Comparison of ENCODE assay signal across 8 cellular contexts in the genomic region with DNA sequence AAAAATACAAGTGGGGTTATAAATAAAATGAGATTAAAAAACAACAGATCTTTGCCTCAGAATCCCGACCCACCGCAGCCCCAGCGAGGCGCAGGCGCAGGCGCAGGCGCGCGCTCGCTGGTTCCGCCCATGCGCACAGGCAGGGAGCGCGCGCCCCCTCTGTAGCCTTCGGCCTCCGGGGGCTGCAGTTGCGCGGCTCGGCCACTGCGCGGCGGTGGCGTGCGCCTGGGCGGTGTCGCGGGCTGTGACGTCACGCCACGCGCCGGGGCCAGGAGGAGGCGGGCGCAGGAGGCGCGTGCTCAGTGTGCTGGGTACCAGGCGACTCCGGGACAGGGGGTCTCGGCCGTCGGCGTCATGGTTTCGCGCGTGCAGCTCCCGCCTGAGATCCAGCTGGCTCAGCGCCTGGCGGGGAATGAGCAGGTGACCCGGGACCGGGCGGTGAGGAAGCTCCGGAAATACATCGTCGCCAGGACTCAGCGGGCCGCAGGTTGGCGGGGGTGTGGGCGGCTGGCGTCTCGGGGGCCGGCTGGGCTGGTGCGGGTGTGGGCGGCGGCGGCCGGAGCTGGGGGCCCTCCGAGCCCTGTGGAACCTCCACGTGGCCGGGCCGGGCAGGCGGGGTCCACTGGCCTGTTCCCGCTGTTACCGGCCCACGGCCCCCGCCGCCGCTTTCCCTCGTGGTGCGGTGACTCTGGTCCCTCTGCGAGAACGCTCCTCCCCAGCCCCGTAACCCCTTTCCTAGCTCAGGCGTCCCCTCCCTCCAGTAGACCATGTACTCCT. TPM values are rescaled to one million over a fixed set of nuclear protein-coding genes. Genes with fewer than 3 reads are reported as not detected.
DNase-seq lines count a peak whose midpoint lies in the region; ATAC-seq, FAIRE-seq and TF ChIP-seq lines count a peak whose summit lies in the region.

A gene with protein sequence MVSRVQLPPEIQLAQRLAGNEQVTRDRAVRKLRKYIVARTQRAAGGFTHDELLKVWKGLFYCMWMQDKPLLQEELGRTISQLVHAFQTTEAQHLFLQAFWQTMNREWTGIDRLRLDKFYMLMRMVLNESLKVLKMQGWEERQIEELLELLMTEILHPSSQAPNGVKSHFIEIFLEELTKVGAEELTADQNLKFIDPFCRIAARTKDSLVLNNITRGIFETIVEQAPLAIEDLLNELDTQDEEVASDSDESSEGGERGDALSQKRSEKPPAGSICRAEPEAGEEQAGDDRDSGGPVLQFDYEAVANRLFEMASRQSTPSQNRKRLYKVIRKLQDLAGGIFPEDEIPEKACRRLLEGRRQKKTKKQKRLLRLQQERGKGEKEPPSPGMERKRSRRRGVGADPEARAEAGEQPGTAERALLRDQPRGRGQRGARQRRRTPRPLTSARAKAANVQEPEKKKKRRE (plus strand): TSS at position 302 of the 777 bp plus-strand sequence. CDS start 53 bp downstream, at position 355.

- dilution Hi-C loops in keratinocyte (cut with MboI; ENCODE audit: extremely low pct_ligation_motif_present, low sequenced_read_pairs), result no loop called here

- H3K36me3 ChIP-seq in keratinocyte (ENCODE audit: control insufficient read depth in 2 of 2, extremely low read depth in 1 of 2, insufficient read depth in 2 of 2, low read length in 2 of 2), result peaks cover 26 to 29% of the 10 kb centered on the region in 2 experiments

- no peaks in the 10 kb centered on the region for H3K27me3 Mint-ChIP-seq in central memory CD8-positive, alpha-beta T cell

- DNase-seq in AG20443 (ENCODE audit: low spot score) (peak; percentile 100), NCI-H446 (lab: John Stamatoyannopoulos, UW) (peak; percentile 77 to 95), keratinocyte (ENCODE audit: low read depth, low spot score) (peak; percentile 46)
- DNase-seq in activated CD4-positive, CD25-positive, alpha-beta regulatory T cell treated with anti-CD3 and anti-CD28 coated beads, Interleukin-2, amount 50 U/mL, for 16 hours (ENCODE audit: low read depth, low spot score), result peak; percentile 90
- DNase-seq in central memory CD8-positive, alpha-beta T cell (ENCODE audit: low spot score in 2 of 2), result peak; percentile 93 to 97
- DNase-seq in stimulated activated CD4-positive, alpha-beta T cell treated with anti-CD3 and anti-CD28 coated beads, Interleukin-12 subunit alpha, Interleukin-12 subunit beta, amount 100 ng/mL, for 48 hours (ENCODE audit: low read depth in 2 of 3, low spot score in 1 of 3), result peak; percentile 87 to 90 (median 89)

- H3K9me1 ChIP-seq in keratinocyte (ENCODE audit: control insufficient read depth, extremely low read depth, insufficient read depth, low read length), result no peaks in the 10 kb centered on the region

- H3K9me3 Mint-ChIP-seq in central memory CD8-positive, alpha-beta T cell, result no peaks in the 10 kb centered on the region

- H3K36me3 Mint-ChIP-seq in central memory CD8-positive, alpha-beta T cell (ENCODE audit: insufficient read depth), result peaks cover 22% of the 10 kb centered on the region

- peaks cover 5% of the 10 kb centered on the region for H4K20me1 ChIP-seq in keratinocyte (ENCODE audit: control insufficient read depth, extremely low read depth, insufficient read depth, low read length)

- peak within 1 kb of the TSS; percentile 89 for H3K27ac Mint-ChIP-seq in central memory CD8-positive, alpha-beta T cell (ENCODE audit: low read depth)

- no peak for FAIRE-seq in keratinocyte (lab: Jason Lieb, UNC)

- H3K4me2 ChIP-seq in keratinocyte (ENCODE audit: control insufficient read depth, extremely low read depth, insufficient read depth, low read depth, low read length), result peak within 1 kb of the TSS; percentile 95

- TF ChIP-seq CTCF in keratinocyte (optimal IDR thresholded peaks at IDR 0.05 in 1 of 3, IDR thresholded peaks at IDR 0.05 in 1 of 3, conservative IDR thresholded peaks at IDR 0.05 in 1 of 3; ENCODE audit: extremely low read depth in 1 of 3, insufficient read depth in 2 of 3, low read length in 3 of 3), result peak; percentile 78 to 99 (median 81)

- peak within 1 kb of the TSS; percentile 91 for H3K9ac ChIP-seq in keratinocyte (ENCODE audit: control insufficient read depth, extremely low read depth, insufficient read depth, low read length)

- H3K4me1 ChIP-seq in keratinocyte (ENCODE audit: control insufficient read depth, extremely low read depth, insufficient read depth, low read length), result peaks cover 12% of the 10 kb centered on the region

- H3K27me3 ChIP-seq in keratinocyte (ENCODE audit: control insufficient read depth, extremely low read depth, insufficient read depth, low read length), result no peaks in the 10 kb centered on the region

- peak within 1 kb of the TSS; percentile 84 to 95 (median 92) for H3K4me3 ChIP-seq in keratinocyte (ENCODE audit: control insufficient read depth in 2 of 3, extremely low read depth in 1 of 3, insufficient read depth in 2 of 3, low read depth in 1 of 3, low read length in 3 of 3)

- H3K27ac ChIP-seq in keratinocyte (ENCODE audit: control insufficient read depth, insufficient read depth, low read length), result peak within 1 kb of the TSS; percentile 84

- ATAC-seq in GM19035 (IDR thresholded peaks at IDR 0.05; ENCODE audit: unreplicated experiment), result peak; percentile 87
- peak; percentile 80 for ATAC-seq in HG03342 (IDR thresholded peaks at IDR 0.05; ENCODE audit: unreplicated experiment)
- ATAC-seq in central memory CD8-positive, alpha-beta T cell (replicated peaks; ENCODE audit: extremely low read depth, poor library complexity, severe bottlenecking), result peak; percentile 85

- H3K9me3 ChIP-seq in keratinocyte (ENCODE audit: control insufficient read depth, low read depth, low read length), result no peaks in the 10 kb centered on the region

- H3K4me3 Mint-ChIP-seq in central memory CD8-positive, alpha-beta T cell, result peak within 1 kb of the TSS; percentile 93

- peaks cover 29% of the 10 kb centered on the region for H3K4me1 Mint-ChIP-seq in central memory CD8-positive, alpha-beta T cell

- peaks cover 50% of the 10 kb centered on the region for H3K79me2 ChIP-seq in keratinocyte (ENCODE audit: control insufficient read depth, insufficient read depth, low read length)

- peak within 1 kb of the TSS; percentile 90 for H2AFZ ChIP-seq in keratinocyte (ENCODE audit: control insufficient read depth, low read length)

RNA-seq across cellular contexts. Expression of the gene that starts here (rescaled TPM):
- polyA plus RNA-seq in keratinocyte, result 14.8 to 25.3 TPM (median 25.0 TPM) in 3 replicates
- 20.2 TPM for polyA plus RNA-seq in keratinocyte (2011; ENCODE audit: low read depth)
- polyA plus RNA-seq in keratinocyte (2011; cell fraction: cytosol; rRNA removed), result 11.5 and 16.2 TPM in 2 replicates
- polyA plus RNA-seq in keratinocyte (2011; cell fraction: nucleus; rRNA removed), result 52.4 and 55.3 TPM in 2 replicates
- 24.8 and 31.4 TPM in 2 replicates for polyA plus RNA-seq in keratinocyte (2012; ENCODE audit: low replicate concordance)
- polyA minus RNA-seq in keratinocyte, result 9.0 to 31.8 TPM (median 14.4 TPM) in 3 replicates
- 7.3 TPM for polyA minus RNA-seq in keratinocyte (2011; cell fraction: cytosol; rRNA and poly(A)+ RNA removed)
- polyA minus RNA-seq in keratinocyte (2011; cell fraction: nucleus; rRNA and poly(A)+ RNA removed), result 11.4 and 14.3 TPM in 2 replicates

Comparison
In these comparisons a context has a peak if more than half of its experiments do, and no peak if none do; other contexts are left out.
1. Peak in every context shown above with its lines: DNase-seq, ATAC-seq, H3K4me3 ChIP-seq and H3K27ac ChIP-seq.
2. DNase-seq: peak in every context shown above with its lines; median percentile 100 in AG20443; 95 in central memory CD8-positive, alpha-beta T cell; 90 in activated CD4-positive, CD25-positive, alpha-beta regulatory T cell treated with anti-CD3 and anti-CD28 coated beads, Interleukin-2, amount 50 U/mL, for 16 hours; 89 in stimulated activated CD4-positive, alpha-beta T cell treated with anti-CD3 and anti-CD28 coated beads, Interleukin-12 subunit alpha, Interleukin-12 subunit beta, amount 100 ng/mL, for 48 hours; 86 in NCI-H446; 46 in keratinocyte.